In genomic region chr17:69592692-69593350, GRCh38 we compare ENCODE assay signal across 2 cellular contexts.
A peak's percentile ranks its signal among the peaks of the same experiment; 100 is the strongest.
TF ChIP-seq lines count a peak whose summit lies in the region.

No MANE protein-coding gene starts in this region.

TF ChIP-seq in SK-N-SH, 30 proteins besides CTCF, POLR2A, EP300 and RAD21 (continued from another document):
- TF ChIP-seq PBX3 (IDR thresholded peaks at IDR 0.05): peak; percentile 55; the same call in 1 of the 2 replicates
- TF ChIP-seq SIN3A (IDR thresholded peaks at IDR 0.05; ENCODE audit: borderline replicate concordance, low read depth, low read length): no peak
- TF ChIP-seq EZH2phosphoT487 (IDR thresholded peaks at IDR 0.05; ENCODE audit: borderline replicate concordance, low read depth): no peak
- peak; percentile 37 for TF ChIP-seq JUND (IDR thresholded peaks at IDR 0.05)
- peak; percentile 16; the same call in 1 of the 2 replicates for TF ChIP-seq POLR2AphosphoS5 (IDR thresholded peaks at IDR 0.05; ENCODE audit: low read depth, low read length)
- no peak for TF ChIP-seq YY1 (IDR thresholded peaks at IDR 0.05; ENCODE audit: low read depth)
- TF ChIP-seq ZBTB33 (IDR thresholded peaks at IDR 0.05; ENCODE audit: borderline replicate concordance, low read depth): no peak
- TF ChIP-seq MEF2A (IDR thresholded peaks at IDR 0.05; ENCODE audit: borderline replicate concordance, low read depth): no peak
- TF ChIP-seq NRF1 (IDR thresholded peaks at IDR 0.05; ENCODE audit: low read depth, low read length): no peak
- TF ChIP-seq, protein P1, sequence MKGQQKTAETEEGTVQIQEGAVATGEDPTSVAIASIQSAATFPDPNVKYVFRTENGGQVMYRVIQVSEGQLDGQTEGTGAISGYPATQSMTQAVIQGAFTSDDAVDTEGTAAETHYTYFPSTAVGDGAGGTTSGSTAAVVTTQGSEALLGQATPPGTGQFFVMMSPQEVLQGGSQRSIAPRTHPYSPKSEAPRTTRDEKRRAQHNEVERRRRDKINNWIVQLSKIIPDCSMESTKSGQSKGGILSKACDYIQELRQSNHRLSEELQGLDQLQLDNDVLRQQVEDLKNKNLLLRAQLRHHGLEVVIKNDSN (IDR thresholded peaks at IDR 0.05; ENCODE audit: borderline replicate concordance, low read depth): no peak
- no peak; the same call in 1 of the 2 replicates for TF ChIP-seq NFIC (IDR thresholded peaks at IDR 0.05; ENCODE audit: borderline replicate concordance)
- peak; percentile 74; the same call in 1 of the 2 replicates for TF ChIP-seq FOSL2 (IDR thresholded peaks at IDR 0.05; ENCODE audit: borderline replicate concordance, low read depth)
- peak; percentile 54; the same call in 1 of the 2 replicates for TF ChIP-seq TCF12 (IDR thresholded peaks at IDR 0.05)
TF ChIP-seq in SK-N-SH: peak in this region for 6.

TF ChIP-seq in endothelial cell of umbilical vein, 7 proteins besides CTCF, POLR2A, EP300 and RAD21 (continued from another document):
- TF ChIP-seq POLR2AphosphoS5 (IDR thresholded peaks at IDR 0.05; ENCODE audit: insufficient read depth, low read depth, low read length): no peak
- TF ChIP-seq MAX (IDR thresholded peaks at IDR 0.05; ENCODE audit: insufficient read depth, insufficient read length): no peak
- TF ChIP-seq MYC (IDR thresholded peaks at IDR 0.05; ENCODE audit: low read depth, low read length): no peak
- TF ChIP-seq JUN (IDR thresholded peaks at IDR 0.05; ENCODE audit: borderline replicate concordance, insufficient read depth, insufficient read length, low read depth): no peak
- TF ChIP-seq EZH2 (IDR thresholded peaks at IDR 0.05; ENCODE audit: borderline replicate concordance, low read depth, low read length, severe bottlenecking): no peak
